Comparison of ENCODE assay signal across 9 cellular contexts in the genomic region with DNA sequence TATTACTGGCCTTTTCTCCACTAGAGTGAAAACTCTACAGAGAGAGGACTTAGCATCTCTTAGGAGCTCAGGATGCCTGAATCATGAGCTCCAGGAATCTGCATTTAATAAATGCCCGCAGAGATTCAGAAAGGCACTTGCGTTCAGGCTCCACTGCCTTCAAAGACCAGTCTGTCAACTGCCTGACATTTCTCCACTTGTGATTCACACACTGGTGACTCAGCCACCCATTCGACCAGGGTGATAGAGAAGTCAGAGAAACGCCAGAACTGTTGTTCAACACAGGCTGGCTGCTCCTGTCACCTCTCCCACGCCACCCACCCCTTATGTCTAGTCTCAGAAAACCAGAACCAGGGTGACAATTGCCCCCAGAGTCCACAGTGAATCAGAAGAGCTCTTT. TPM values are rescaled to one million over a fixed set of nuclear protein-coding genes. Genes with fewer than 3 reads are reported as not detected.
DNase-seq lines count a peak whose midpoint lies in the region; ATAC-seq lines count a peak whose summit lies in the region.
"Had no signal": no experiment of that assay in that cellular context is flagged by ENCODE, and none has a peak within 500 bp of the region (broad histone marks: within the 10 kb centered on the region; RNA-seq: fewer than 3 reads in every experiment).

No MANE protein-coding gene starts in this region.

- peak; percentile 24 for ATAC-seq in left ventricle myocardium superior
- no peak for ATAC-seq in HG03354 (IDR thresholded peaks at IDR 0.05; ENCODE audit: poor library complexity, severe bottlenecking, unreplicated experiment)
- ATAC-seq: naive thymus-derived CD8-positive, alpha-beta T cell had no signal

- intact Hi-C loops in left ventricle myocardium superior (cut with micrococcal nuclease) = no loop called here

- DNase-seq in GDM1 (lab: John Stamatoyannopoulos, UW) = peak; percentile 13
- DNase-seq in Kasumi-1 (lab: John Stamatoyannopoulos, UW) = peak; percentile 12 to 18
- DNase-seq in activated T-cell treated with anti-CD3 and anti-CD28 coated beads for 48 hours (ENCODE audit: low read depth) = peak; percentile 75
- no peak for DNase-seq in left ventricle myocardium superior
- peak; percentile 70 for DNase-seq in stimulated activated CD8-positive, alpha-beta memory T cell treated with anti-CD3 and anti-CD28 coated beads, Interleukin-12 subunit alpha, Interleukin-12 subunit beta, amount 100 ng/mL, for 24 hours (ENCODE audit: extremely low read depth)
- no peak for DNase-seq in SKM-1 treated with dmso at 0.1 percent for 144 hours (lab: John Stamatoyannopoulos, UW; ENCODE audit: unreplicated experiment)
- no peak for DNase-seq in SKM-1 (lab: John Stamatoyannopoulos, UW; ENCODE audit: unreplicated experiment)

RNA-seq across cellular contexts. Expression of gene LBR, which starts 26.9 kb away (rescaled TPM):
- total RNA-seq in left ventricle myocardium superior = 9.5 TPM

Comparison
In these comparisons a context has a peak if more than half of its experiments do, and no peak if none do; other contexts are left out.
1. DNase-seq: peak in GDM1 (single experiment), Kasumi-1 (2 of 2), activated T-cell treated with anti-CD3 and anti-CD28 coated beads for 48 hours (single experiment) and stimulated activated CD8-positive, alpha-beta memory T cell treated with anti-CD3 and anti-CD28 coated beads, Interleukin-12 subunit alpha, Interleukin-12 subunit beta, amount 100 ng/mL, for 24 hours (single experiment); none in left ventricle myocardium superior (single experiment), SKM-1 treated with dmso at 0.1 percent for 144 hours (single experiment) and SKM-1 (single experiment).